16 cellular contexts compared by ENCODE assay signal in genomic region chr2:81650048-81650971, GRCh38.
DNase-seq lines count a peak whose midpoint lies in the region; TF ChIP-seq lines count a peak whose summit lies in the region.
"Had no signal": no experiment of that assay in that cellular context is flagged by ENCODE, and none has a peak within 500 bp of the region (broad histone marks: within the 10 kb centered on the region; RNA-seq: fewer than 3 reads in every experiment).

No MANE protein-coding gene starts in this region.

- no peaks in the 10 kb centered on the region for H4K20me1 ChIP-seq in GM23248 (ENCODE audit: insufficient read depth)
- no peaks in the 10 kb centered on the region for H4K20me1 ChIP-seq in OCI-LY3 (ENCODE audit: insufficient read depth, low read length)

- in situ Hi-C loops in GM23248 (cut with MboI), result no loop called here

- DNase-seq in A172 (ENCODE audit: low spot score), result peak; percentile 94
- peak; percentile 3 for DNase-seq in GM23248
- DNase-seq in epithelial cell of prostate (ENCODE audit: low read depth, low spot score), result peak; percentile 5
- DNase-seq in Ammon's horn (ENCODE audit: low spot score), result no peak
- DNase-seq in EL, result no peak
- DNase-seq in UCSD-AML1 (lab: John Stamatoyannopoulos, UW; ENCODE audit: unreplicated experiment), result no peak
- DNase-seq in retina, result no peak
- DNase-seq: activated CD4-positive, CD25-positive, alpha-beta regulatory T cell; activated T-cell treated with anti-CD3 and anti-CD28 coated beads, Interleukin-2, amount 50 U/mL, for 48 hours; amygdala; hippocampal formation; NCI-H2171 treated with DMSO at 0.1 percent for 48 hours; SHP77 treated with DMSO at 0.1 percent for 48 hours; uterus had no signal

- H3K27me3 ChIP-seq in GM23248 (replicated peaks; ENCODE audit: insufficient read depth), result no peaks in the 10 kb centered on the region
- H3K27me3 ChIP-seq in OCI-LY3 (ENCODE audit: low read depth, low read length), result no peaks in the 10 kb centered on the region
- H3K27me3 ChIP-seq: uterus had no signal

- 20 to 24% methylated on average over 6 of the region's 6 CpGs for WGBS in GM23248 (ENCODE audit: low coverage in 1 of 2, low lambda C conversion rate in 2 of 2, missing lambda C conversion rate in 2 of 2), 2 experiments

- H3K9ac ChIP-seq in GM23248 (no peak overlapping the region), OCI-LY3 (ENCODE audit: low read length) (no peak overlapping the region)

- H3K4me2 ChIP-seq in GM23248 (ENCODE audit: unreplicated experiment) (no peak overlapping the region), OCI-LY3 (ENCODE audit: low read length) (peak overlapping the region; percentile 21; the same call in 1 of the 2 replicates)

- no peaks in the 10 kb centered on the region for H3F3A ChIP-seq in GM23248 (ENCODE audit: insufficient read depth)

- no peaks in the 10 kb centered on the region for H3K9me3 ChIP-seq in GM23248 (ENCODE audit: low read depth)
- H3K9me3 ChIP-seq in OCI-LY3 (ENCODE audit: insufficient read depth, low read length), result no peaks in the 10 kb centered on the region
- H3K9me3 ChIP-seq: uterus had no signal

- no peaks in the 10 kb centered on the region for H3K4me1 ChIP-seq in GM23248 (ENCODE audit: insufficient read depth)
- H3K4me1 ChIP-seq in OCI-LY3 (ENCODE audit: low read length), result peaks cover 24% of the 10 kb centered on the region
- H3K4me1 ChIP-seq: uterus had no signal

- TF ChIP-seq CTCF in OCI-LY3 (IDR thresholded peaks at IDR 0.05; ENCODE audit: low read depth, low read length), result peak; percentile 43; the same call in 1 of the 2 replicates

- H3K9me2 ChIP-seq in GM23248 (ENCODE audit: insufficient read depth), result no peaks in the 10 kb centered on the region

- H3K4me3 ChIP-seq in GM23248 (no peak overlapping the region), OCI-LY3 (ENCODE audit: low read length) (no peak overlapping the region)
- H3K4me3 ChIP-seq: lung, uterus had no signal

- H3K36me3 ChIP-seq in GM23248 (ENCODE audit: low read depth) (no peaks in the 10 kb centered on the region), OCI-LY3 (replicated peaks; ENCODE audit: low read depth, low read length) (no peaks in the 10 kb centered on the region)
- H3K36me3 ChIP-seq: uterus had no signal

- no peak overlapping the region for H2AFZ ChIP-seq in GM23248
- H2AFZ ChIP-seq in OCI-LY3 (ENCODE audit: low read depth, low read length), result no peak overlapping the region

- H3K27ac ChIP-seq in GM23248 (no peak overlapping the region), OCI-LY3 (ENCODE audit: low read length) (no peak overlapping the region), epithelial cell of prostate (no peak overlapping the region)
- H3K27ac ChIP-seq: uterus had no signal

- H3K79me2 ChIP-seq in GM23248 (ENCODE audit: insufficient read depth) (no peaks in the 10 kb centered on the region), OCI-LY3 (ENCODE audit: low read length) (no peaks in the 10 kb centered on the region)

Comparison
In these comparisons a context has a peak if more than half of its experiments do, and no peak if none do; other contexts are left out.
1. DNase-seq: peak in A172 (single experiment), GM23248 (single experiment) and epithelial cell of prostate (single experiment); none in Ammon's horn (single experiment), EL (single experiment), UCSD-AML1 (single experiment) and retina (single experiment).